8 cellular contexts compared by ENCODE assay signal in genomic region chr4:147707892-147708672, GRCh38. TPM values are rescaled to one million over a fixed set of nuclear protein-coding genes. Genes with fewer than 3 reads are reported as not detected.
A peak's percentile ranks its signal among the peaks of the same experiment; 100 is the strongest.
DNase-seq lines count a peak whose midpoint lies in the region; ATAC-seq and TF ChIP-seq lines count a peak whose summit lies in the region.

No MANE protein-coding gene starts in this region.

- H3K4me1 ChIP-seq in DOHH2 (ENCODE audit: control insufficient read depth, low read length) (no peaks in the 10 kb centered on the region), KMS-11 (ENCODE audit: low read depth, poor library complexity, severe bottlenecking) (peaks cover 4% of the 10 kb centered on the region), suprapubic skin (no peaks in the 10 kb centered on the region)

- no peaks in the 10 kb centered on the region for H4K20me1 ChIP-seq in DOHH2 (ENCODE audit: control insufficient read depth, insufficient read depth, low read depth, low read length)
- H4K20me1 ChIP-seq in KMS-11 (ENCODE audit: insufficient read depth) = no peaks in the 10 kb centered on the region

- ATAC-seq in memory B cell (ENCODE audit: low read depth) = peak; percentile 54
- no peak for ATAC-seq in HG03571 (IDR thresholded peaks at IDR 0.05; ENCODE audit: unreplicated experiment)

- H3K27ac ChIP-seq in DOHH2 (ENCODE audit: low read depth, low read length) (no peak overlapping the region), KMS-11 (no peak overlapping the region), suprapubic skin (no peak overlapping the region)

- WGBS in suprapubic skin = 38% methylated on average over 7 of the region's 7 CpGs

- no peak for TF ChIP-seq EP300 in suprapubic skin (IDR thresholded peaks at IDR 0.05)

- H3K36me3 Mint-ChIP-seq in memory B cell = no peaks in the 10 kb centered on the region

- H3K79me2 ChIP-seq in DOHH2 (ENCODE audit: control insufficient read depth, low read length) (no peaks in the 10 kb centered on the region), KMS-11 (ENCODE audit: insufficient read depth, low read depth) (no peaks in the 10 kb centered on the region)

- H3K4me3 ChIP-seq in DOHH2 (ENCODE audit: low read length) (no peak overlapping the region), KMS-11 (IDR thresholded peaks at IDR 0.05; ENCODE audit: insufficient read depth, low read depth, low read length) (no peak overlapping the region), suprapubic skin (no peak overlapping the region)

- H3K9me3 Mint-ChIP-seq in memory B cell = no peaks in the 10 kb centered on the region

- no peak for TF ChIP-seq POLR2A in suprapubic skin (IDR thresholded peaks at IDR 0.05)

- no peak overlapping the region for H3K9ac ChIP-seq in KMS-11

- H3F3A ChIP-seq in DOHH2 (ENCODE audit: control insufficient read depth, insufficient read depth) = no peaks in the 10 kb centered on the region

- H3K36me3 ChIP-seq in DOHH2 (ENCODE audit: control insufficient read depth, low read length) = no peaks in the 10 kb centered on the region
- H3K36me3 ChIP-seq in KMS-11 (ENCODE audit: insufficient read depth) = no peaks in the 10 kb centered on the region
- H3K36me3 ChIP-seq in suprapubic skin = no peaks in the 10 kb centered on the region

- DNase-seq in GM20000 (ENCODE audit: low spot score) = peak; percentile 33
- DNase-seq in activated CD4-positive, CD25-positive, alpha-beta regulatory T cell treated with anti-CD3 and anti-CD28 coated beads, Interleukin-2, amount 50 U/mL, for 16 hours (ENCODE audit: low read depth, low spot score) = peak; percentile 28
- peak; percentile 24 for DNase-seq in effector CD8-positive, alpha-beta T cell (lab: John Stamatoyannopoulos, UW)
- peak; percentile 10 to 20 for DNase-seq in memory B cell (ENCODE audit: low spot score in 2 of 2)
- no peak for DNase-seq in suprapubic skin (ENCODE audit: low spot score in 2 of 2)

- H3K27me3 ChIP-seq in DOHH2 (ENCODE audit: control insufficient read depth, low read length) (no peaks in the 10 kb centered on the region), KMS-11 (ENCODE audit: insufficient read depth, low read depth) (no peaks in the 10 kb centered on the region), suprapubic skin (no peaks in the 10 kb centered on the region)

- no peak overlapping the region; the same call in 1 of the 2 replicates for H2AFZ ChIP-seq in KMS-11 (ENCODE audit: low read depth)

- no peak overlapping the region for H3K27ac Mint-ChIP-seq in memory B cell

- no peak overlapping the region for H3K4me3 Mint-ChIP-seq in memory B cell

- no peaks in the 10 kb centered on the region for H3K27me3 Mint-ChIP-seq in memory B cell

- TF ChIP-seq CTCF in DOHH2 (IDR thresholded peaks at IDR 0.05; ENCODE audit: low read depth, low read length, poor library complexity, severe bottlenecking) (peak; percentile 92), GM20000 (IDR thresholded peaks at IDR 0.05; ENCODE audit: extremely low read depth, missing control alignments) (peak; percentile 81), KMS-11 (conservative IDR thresholded peaks at IDR 0.05; ENCODE audit: low read depth, low read length) (peak; percentile 98), suprapubic skin (IDR thresholded peaks at IDR 0.05) (peak; percentile 77 to 95)

- H3K9me3 ChIP-seq in DOHH2 (ENCODE audit: control insufficient read depth, insufficient read depth, low read length) = no peaks in the 10 kb centered on the region
- no peaks in the 10 kb centered on the region for H3K9me3 ChIP-seq in suprapubic skin

- H3K4me2 ChIP-seq in DOHH2 (ENCODE audit: low read length) (no peak overlapping the region), KMS-11 (no peak overlapping the region)

- no peaks in the 10 kb centered on the region for H3K4me1 Mint-ChIP-seq in memory B cell

- H3K9me2 ChIP-seq in DOHH2 (replicated peaks; ENCODE audit: control insufficient read depth, low read length) = no peaks in the 10 kb centered on the region

RNA-seq across cellular contexts. Expression of gene ARHGAP10, which starts 23.8 kb away (rescaled TPM):
- total RNA-seq in suprapubic skin = 10 to 100 TPM; 32.5 to 59.0 (median 36.8) TPM

RNA-seq across cellular contexts. Expression of gene PRMT9, which starts 24.1 kb away (rescaled TPM):
- total RNA-seq in suprapubic skin = 10 to 100 TPM in 1 of 4 donors, 1 to 10 TPM in 3; 5.3 to 13.3 (median 7.1) TPM

Comparison
In these comparisons a context has a peak if more than half of its experiments do, and no peak if none do; other contexts are left out.
1. DNase-seq: peak in GM20000 (single experiment), activated CD4-positive, CD25-positive, alpha-beta regulatory T cell treated with anti-CD3 and anti-CD28 coated beads, Interleukin-2, amount 50 U/mL, for 16 hours (single experiment), effector CD8-positive, alpha-beta T cell (single experiment) and memory B cell (2 of 2); none in suprapubic skin (0 of 2).
2. Peak in every context shown above with its lines, with median percentiles within 50 percentile points of each other: CTCF ChIP-seq.